20 cellular contexts compared by ENCODE assay signal in genomic region chr10:92411406-92411805, GRCh38.
"Had no signal": no experiment of that assay in that cellular context is flagged by ENCODE, and none has a peak within 500 bp of the region (broad histone marks: within the 10 kb centered on the region; RNA-seq: fewer than 3 reads in every experiment).

No MANE protein-coding gene starts in this region.

- H3K36me3 ChIP-seq: esophagus muscularis mucosa, gastroesophageal sphincter, heart left ventricle, left lung, lower lobe of right lung had no signal

- H3K4me2 ChIP-seq: hepatocyte had no signal

- H3K9me3 ChIP-seq: lower lobe of right lung, mucosa of descending colon had no signal

- DNase-seq: dermis blood vessel endothelial cell; dorsolateral prefrontal cortex; effector CD4-positive, alpha-beta T cell; effector memory CD4-positive, alpha-beta T cell; heart left ventricle; hypothalamus; immature natural killer cell; left cardiac atrium; left lung; left ventricle myocardium superior; lower lobe of right lung; mesenchymal stem cell; mucosa of descending colon; naive B cell had no signal

- H3K27ac Mint-ChIP-seq: immature natural killer cell, mesothelial cell of epicardium, naive B cell had no signal

- H3K4me1 ChIP-seq: gastroesophageal sphincter, left lung, lower lobe of right lung had no signal

- H3K4me3 ChIP-seq: coronary artery, dorsolateral prefrontal cortex, esophagus muscularis mucosa, gastroesophageal sphincter, heart left ventricle, hepatocyte, left lung, lower lobe of right lung, mucosa of descending colon had no signal

- H3K79me2 ChIP-seq: hepatocyte had no signal

- ATAC-seq: foreskin keratinocyte, gastroesophageal sphincter, heart left ventricle, left cardiac atrium, left lung, left ventricle myocardium superior, lower lobe of right lung, mucosa of descending colon had no signal

- H2AFZ ChIP-seq: hepatocyte had no signal

- H3K4me3 Mint-ChIP-seq: immature natural killer cell, mesothelial cell of epicardium, naive B cell had no signal

- H3K27ac ChIP-seq: coronary artery, dorsolateral prefrontal cortex, esophagus muscularis mucosa, foreskin keratinocyte, gastroesophageal sphincter, heart left ventricle, hepatocyte, left lung, lower lobe of right lung had no signal

- H3K4me1 Mint-ChIP-seq: immature natural killer cell, mesothelial cell of epicardium, naive B cell had no signal

- H3K27me3 ChIP-seq: dorsolateral prefrontal cortex, esophagus muscularis mucosa, foreskin keratinocyte, gastroesophageal sphincter, heart left ventricle, hepatocyte, left lung had no signal

- H3K36me3 Mint-ChIP-seq: mesothelial cell of epicardium had no signal
